In genomic region chr7:55533729-55534080, GRCh38 we compare ENCODE assay signal across 8 cellular contexts. TPM values are rescaled to one million over a fixed set of nuclear protein-coding genes. Genes with fewer than 3 reads are reported as not detected.
A peak's percentile ranks its signal among the peaks of the same experiment; 100 is the strongest.
DNase-seq lines count a peak whose midpoint lies in the region; ATAC-seq and TF ChIP-seq lines count a peak whose summit lies in the region.

No MANE protein-coding gene starts in this region.

- peak overlapping the region; percentile 13 for H3K4me2 ChIP-seq in GM23248 (ENCODE audit: unreplicated experiment)

- in situ Hi-C loops in GM23248 (cut with MboI) = no loop called here

- TF ChIP-seq CTCF in thyroid gland (IDR thresholded peaks at IDR 0.05) = no peak

- intact Hi-C loops in thyroid gland (cut with DNase I) = no loop called here

- no peak for TF ChIP-seq POLR2A in thyroid gland (IDR thresholded peaks at IDR 0.05)

- H3K9me2 ChIP-seq in GM23248 (ENCODE audit: insufficient read depth) = no peaks in the 10 kb centered on the region

- no peaks in the 10 kb centered on the region for H3K27me3 ChIP-seq in ACC112 (ENCODE audit: insufficient read depth, low read length)
- no peaks in the 10 kb centered on the region for H3K27me3 ChIP-seq in GM23248 (replicated peaks; ENCODE audit: insufficient read depth)
- no peaks in the 10 kb centered on the region for H3K27me3 ChIP-seq in thyroid gland

- H3K27ac ChIP-seq in ACC112 (ENCODE audit: low read depth, low read length) = peak overlapping the region; percentile 57; the same call in 1 of the 2 replicates
- peak overlapping the region; percentile 6; the same call in 1 of the 2 replicates for H3K27ac ChIP-seq in GM23248
- no peak overlapping the region for H3K27ac ChIP-seq in thyroid gland

- WGBS in GM23248 (ENCODE audit: low coverage in 1 of 2, low lambda C conversion rate in 2 of 2, missing lambda C conversion rate in 2 of 2), 2 experiments = 91 to 92% methylated on average over 2 of the region's 2 CpGs
- WGBS in thyroid gland, 2 donors = 78 to 92% methylated on average over 2 of the region's 2 CpGs

- H3K4me3 ChIP-seq in ACC112 (ENCODE audit: low read depth, low read length) (no peak overlapping the region), GM23248 (no peak overlapping the region), thyroid gland (replicated peaks in 1 of 3) (no peak overlapping the region)

- no peaks in the 10 kb centered on the region for H3K27me3 Mint-ChIP-seq in activated naive CD8-positive, alpha-beta T cell
- H3K27me3 Mint-ChIP-seq in naive B cell = no peaks in the 10 kb centered on the region

- H2AFZ ChIP-seq in ACC112 (ENCODE audit: low read length, unreplicated experiment) = no peak overlapping the region
- no peak overlapping the region for H2AFZ ChIP-seq in GM23248

- H3K4me1 ChIP-seq in ACC112 (ENCODE audit: control insufficient read depth, insufficient read depth, low read length, unreplicated experiment) (peaks cover 49% of the 10 kb centered on the region), GM23248 (ENCODE audit: insufficient read depth) (peaks cover 47% of the 10 kb centered on the region), thyroid gland (peaks cover 0 to 29% of the 10 kb centered on the region in 2 donors)

- DNase-seq in GM23248 (no peak), naive B cell (no peak), AG08396 (ENCODE audit: low spot score) (no peak), thyroid gland (no peak), putamen (ENCODE audit: low spot score) (no peak)
- no peak for DNase-seq in stimulated activated CD4-positive, alpha-beta T cell treated with anti-CD3 and anti-CD28 coated beads, Interleukin-4, amount 100 ng/mL, for 1 hour

- H3K79me2 ChIP-seq in ACC112 (ENCODE audit: control insufficient read depth, insufficient read depth, low read length, unreplicated experiment) (peaks cover 72% of the 10 kb centered on the region), GM23248 (ENCODE audit: insufficient read depth) (peaks cover 86% of the 10 kb centered on the region)

- peak overlapping the region; percentile 98 for H3K27ac Mint-ChIP-seq in activated naive CD8-positive, alpha-beta T cell
- H3K27ac Mint-ChIP-seq in naive B cell = peak overlapping the region; percentile 97 to 100 (median 99)

- no peaks in the 10 kb centered on the region for H3K36me3 ChIP-seq in ACC112 (ENCODE audit: insufficient read depth, low read length)
- H3K36me3 ChIP-seq in GM23248 (ENCODE audit: low read depth) = no peaks in the 10 kb centered on the region
- no peaks in the 10 kb centered on the region for H3K36me3 ChIP-seq in thyroid gland

- H3K9me3 Mint-ChIP-seq in activated naive CD8-positive, alpha-beta T cell (ENCODE audit: low read depth) = no peaks in the 10 kb centered on the region
- no peaks in the 10 kb centered on the region for H3K9me3 Mint-ChIP-seq in naive B cell

- no peaks in the 10 kb centered on the region for H3K9me3 ChIP-seq in GM23248 (ENCODE audit: low read depth)
- no peaks in the 10 kb centered on the region for H3K9me3 ChIP-seq in thyroid gland

- H3K9ac ChIP-seq in GM23248 = no peak overlapping the region

- H4K20me1 ChIP-seq in GM23248 (ENCODE audit: insufficient read depth) = peaks cover 29% of the 10 kb centered on the region

- peaks cover 14% of the 10 kb centered on the region for H3K36me3 Mint-ChIP-seq in activated naive CD8-positive, alpha-beta T cell
- no peaks in the 10 kb centered on the region for H3K36me3 Mint-ChIP-seq in naive B cell

- ATAC-seq in naive B cell (ENCODE audit: low read depth in 2 of 2) = no peak

- peaks cover 84% of the 10 kb centered on the region for H3K4me1 Mint-ChIP-seq in activated naive CD8-positive, alpha-beta T cell (ENCODE audit: low read depth)
- H3K4me1 Mint-ChIP-seq in naive B cell = peaks cover 74 to 97% (median 78%) of the 10 kb centered on the region in 3 donors

- H3F3A ChIP-seq in GM23248 (ENCODE audit: insufficient read depth) = peaks cover 47% of the 10 kb centered on the region

- peak overlapping the region; percentile 74 for H3K4me3 Mint-ChIP-seq in activated naive CD8-positive, alpha-beta T cell
- peak overlapping the region; percentile 67 to 92 (median 84) for H3K4me3 Mint-ChIP-seq in naive B cell

RNA-seq across cellular contexts. Expression of gene VOPP1, which starts 38.6 kb away (rescaled TPM):
- 86.5 and 106 TPM in 2 replicates for total RNA-seq in GM23248 (2014; rRNA removed; shearing (Covaris generic))
- polyA plus RNA-seq in GM23248 (2016; fragmentation: Nextera tagmentation; extraction: Ambion mirVana) (27.5 and 27.7 TPM in 2 replicates), naive B cell (ENCODE audit: low read depth in 6 of 6) (10 to 100 TPM; 27.5 to 78.6 (median 34.2) TPM)
- 10 to 100 TPM; 42.6 to 58.0 (median 46.2) TPM for total RNA-seq in thyroid gland

Comparison
In these comparisons a context has a peak if more than half of its experiments do, and no peak if none do; other contexts are left out.
1. H3K27ac ChIP-seq: peak in ACC112 (single experiment) and GM23248 (single experiment); none in thyroid gland (0 of 3).